In genomic region chr21:43881283-43881682, GRCh38 we compare ENCODE assay signal across 16 cellular contexts. TPM values are rescaled to one million over a fixed set of nuclear protein-coding genes. Genes with fewer than 3 reads are reported as not detected.
DNase-seq lines count a peak whose midpoint lies in the region; ATAC-seq lines count a peak whose summit lies in the region.
"Had no signal": no experiment of that assay in that cellular context is flagged by ENCODE, and none has a peak within 500 bp of the region (broad histone marks: within the 10 kb centered on the region; RNA-seq: fewer than 3 reads in every experiment).

No MANE protein-coding gene starts in this region.

- no peaks in the 10 kb centered on the region for H3K4me1 ChIP-seq in HAP-1

- no peaks in the 10 kb centered on the region for H3K27me3 Mint-ChIP-seq in activated CD8-positive, alpha-beta memory T cell treated with anti-CD3 and anti-CD28 coated beads, Interleukin-2, amount 10 ng/mL, durations not matched to agents 7 days and 5 days
- no peaks in the 10 kb centered on the region for H3K27me3 Mint-ChIP-seq in activated T-cell treated with anti-CD3 and anti-CD28 coated beads, Interleukin-2, amount 50 U/mL, for 4 hours (ENCODE audit: low read depth)
- H3K27me3 Mint-ChIP-seq in immature natural killer cell (ENCODE audit: low read depth in 3 of 3): peaks cover 0 to 3% (median 0%) of the 10 kb centered on the region in 3 donors
- H3K27me3 Mint-ChIP-seq: activated CD4-positive, alpha-beta T cell treated with anti-CD3 and anti-CD28 coated beads, Interleukin-2, amount 10 ng/mL, durations not matched to agents 24 days and 14 days; CD4-positive, CD25-positive, alpha-beta regulatory T cell had no signal

- CTCF ChIA-PET in activated CD8-positive, alpha-beta memory T cell treated with anti-CD3 and anti-CD28 coated beads, Interleukin-2, amount 10 ng/mL, durations not matched to agents 7 days and 5 days (lab: Charles Lee): no interaction called here

- in situ Hi-C loops in HAP-1 (cut with MboI; ENCODE audit: low sequenced_read_pairs): no loop called here

- H3K9me3 Mint-ChIP-seq in activated CD8-positive, alpha-beta memory T cell treated with anti-CD3 and anti-CD28 coated beads, Interleukin-2, amount 10 ng/mL, durations not matched to agents 7 days and 5 days (ENCODE audit: low read depth): no peaks in the 10 kb centered on the region
- no peaks in the 10 kb centered on the region for H3K9me3 Mint-ChIP-seq in activated T-cell treated with anti-CD3 and anti-CD28 coated beads, Interleukin-2, amount 50 U/mL, for 4 hours
- H3K9me3 Mint-ChIP-seq in immature natural killer cell: peaks cover 0 to 1% (median 0%) of the 10 kb centered on the region in 6 donors
- H3K9me3 Mint-ChIP-seq: activated CD4-positive, alpha-beta T cell treated with anti-CD3 and anti-CD28 coated beads, Interleukin-2, amount 10 ng/mL, durations not matched to agents 24 days and 14 days; CD4-positive, CD25-positive, alpha-beta regulatory T cell; HFFc6 had no signal

- no peaks in the 10 kb centered on the region for H3K9me3 ChIP-seq in HAP-1

- H3K27ac Mint-ChIP-seq in activated CD8-positive, alpha-beta memory T cell treated with anti-CD3 and anti-CD28 coated beads, Interleukin-2, amount 10 ng/mL, durations not matched to agents 7 days and 5 days: peak overlapping the region; percentile 43
- peak overlapping the region in 3 of 6 donors; percentile 21 to 73 (median 28) for H3K27ac Mint-ChIP-seq in immature natural killer cell
- H3K27ac Mint-ChIP-seq: HFFc6 had no signal

- peaks cover 51% of the 10 kb centered on the region for H3K4me1 Mint-ChIP-seq in activated CD8-positive, alpha-beta memory T cell treated with anti-CD3 and anti-CD28 coated beads, Interleukin-2, amount 10 ng/mL, durations not matched to agents 7 days and 5 days
- peaks cover 60% of the 10 kb centered on the region for H3K4me1 Mint-ChIP-seq in activated T-cell treated with anti-CD3 and anti-CD28 coated beads, Interleukin-2, amount 50 U/mL, for 4 hours (ENCODE audit: low read depth)
- H3K4me1 Mint-ChIP-seq in immature natural killer cell: peaks cover 30 to 38% of the 10 kb centered on the region in 2 donors

- H3K27me3 ChIP-seq in HAP-1 (ENCODE audit: low read depth): no peaks in the 10 kb centered on the region
- H3K27me3 ChIP-seq: dorsolateral prefrontal cortex had no signal

- no peak overlapping the region for H3K4me3 ChIP-seq in HAP-1
- H3K4me3 ChIP-seq: dorsolateral prefrontal cortex, PC-9, SK-N-MC had no signal

- H3K36me3 ChIP-seq in HAP-1 (replicated peaks): no peaks in the 10 kb centered on the region

- H3K4me3 Mint-ChIP-seq in activated CD8-positive, alpha-beta memory T cell treated with anti-CD3 and anti-CD28 coated beads, Interleukin-2, amount 10 ng/mL, durations not matched to agents 7 days and 5 days: no peak overlapping the region
- no peak overlapping the region for H3K4me3 Mint-ChIP-seq in activated T-cell treated with anti-CD3 and anti-CD28 coated beads, Interleukin-2, amount 50 U/mL, for 4 hours
- H3K4me3 Mint-ChIP-seq in immature natural killer cell: peak overlapping the region in 2 of 5 donors; percentile 19 to 56
- H3K4me3 Mint-ChIP-seq: activated CD4-positive, alpha-beta T cell treated with anti-CD3 and anti-CD28 coated beads, Interleukin-2, amount 10 ng/mL, durations not matched to agents 24 days and 14 days; HFFc6 had no signal

- peak; percentile 67 for DNase-seq in activated CD8-positive, alpha-beta memory T cell treated with anti-CD3 and anti-CD28 coated beads, Interleukin-2, amount 10 ng/mL, durations not matched to agents 7 days and 5 days
- no peak for DNase-seq in activated CD8-positive, alpha-beta memory T cell treated with anti-CD3 and anti-CD28 coated beads for 24 hours
- DNase-seq in activated T-cell treated with anti-CD3 and anti-CD28 coated beads, Interleukin-2, amount 50 U/mL, for 4 hours: peak; percentile 20
- DNase-seq in immature natural killer cell: peak; percentile 40 to 46 (median 44)
- DNase-seq in stimulated activated CD4-positive, alpha-beta T cell treated with anti-CD3 and anti-CD28 coated beads, Interleukin-4, amount 100 ng/mL, for 4 hours: peak; percentile 19 to 27
- no peak for DNase-seq in HAP-1 (ENCODE audit: low spot score in 2 of 2)
- DNase-seq in D341Med (ENCODE audit: low spot score): no peak
- DNase-seq: activated CD4-positive, alpha-beta T cell treated with anti-CD3 and anti-CD28 coated beads, Interleukin-2, amount 10 ng/mL, durations not matched to agents 24 days and 14 days; CD4-positive, CD25-positive, alpha-beta regulatory T cell; glutamatergic neuron; HFFc6; NCI-H1417 treated with DMSO at 0.1 percent for 48 hours; PC-9 had no signal

- ATAC-seq in activated CD8-positive, alpha-beta memory T cell treated with anti-CD3 and anti-CD28 coated beads, Interleukin-2, amount 10 ng/mL, durations not matched to agents 7 days and 5 days: peak; percentile 55
- peak; percentile 85 for ATAC-seq in activated T-cell treated with anti-CD3 and anti-CD28 coated beads, Interleukin-2, amount 50 U/mL, for 4 hours
- ATAC-seq in HG03025 (IDR thresholded peaks at IDR 0.05; ENCODE audit: low FRiP score, unreplicated experiment): no peak

- H3K36me3 Mint-ChIP-seq in activated CD8-positive, alpha-beta memory T cell treated with anti-CD3 and anti-CD28 coated beads, Interleukin-2, amount 10 ng/mL, durations not matched to agents 7 days and 5 days: peaks cover 19% of the 10 kb centered on the region
- H3K36me3 Mint-ChIP-seq in activated T-cell treated with anti-CD3 and anti-CD28 coated beads, Interleukin-2, amount 50 U/mL, for 4 hours (ENCODE audit: insufficient read depth): peaks cover 17% of the 10 kb centered on the region
- peaks cover 0 to 6% (median 3%) of the 10 kb centered on the region in 3 donors for H3K36me3 Mint-ChIP-seq in immature natural killer cell

RNA-seq across cellular contexts. Expression of gene AGPAT3, which starts 16.3 kb away (rescaled TPM):
- total RNA-seq in activated CD8-positive, alpha-beta memory T cell treated with anti-CD3 and anti-CD28 coated beads, Interleukin-2, amount 10 ng/mL, durations not matched to agents 7 days and 5 days: 100 to 1,000 TPM in 1 of 2 experiments, 10 to 100 TPM in 1; 94.3 to 101 TPM
- total RNA-seq in activated T-cell treated with anti-CD3 and anti-CD28 coated beads, Interleukin-2, amount 50 U/mL, for 4 hours: 100 to 1,000 TPM in 2 of 3 donors, 10 to 100 TPM in 1; 97.4 to 122 (median 117) TPM
- 10 to 100 TPM in 1 of 3 donors, 1 to 10 TPM in 2; 5.6 to 11.8 (median 9.5) TPM for polyA plus RNA-seq in immature natural killer cell

Comparison
In these comparisons a context has a peak if more than half of its experiments do, and no peak if none do; other contexts are left out.
1. DNase-seq: peak in activated CD8-positive, alpha-beta memory T cell treated with anti-CD3 and anti-CD28 coated beads, Interleukin-2, amount 10 ng/mL, durations not matched to agents 7 days and 5 days (single experiment), activated T-cell treated with anti-CD3 and anti-CD28 coated beads, Interleukin-2, amount 50 U/mL, for 4 hours (single experiment), immature natural killer cell (3 of 3) and stimulated activated CD4-positive, alpha-beta T cell treated with anti-CD3 and anti-CD28 coated beads, Interleukin-4, amount 100 ng/mL, for 4 hours (2 of 2); none in activated CD8-positive, alpha-beta memory T cell treated with anti-CD3 and anti-CD28 coated beads for 24 hours (single experiment), HAP-1 (0 of 2) and D341Med (single experiment).